20 cellular contexts compared by ENCODE assay signal in the genomic region with DNA sequence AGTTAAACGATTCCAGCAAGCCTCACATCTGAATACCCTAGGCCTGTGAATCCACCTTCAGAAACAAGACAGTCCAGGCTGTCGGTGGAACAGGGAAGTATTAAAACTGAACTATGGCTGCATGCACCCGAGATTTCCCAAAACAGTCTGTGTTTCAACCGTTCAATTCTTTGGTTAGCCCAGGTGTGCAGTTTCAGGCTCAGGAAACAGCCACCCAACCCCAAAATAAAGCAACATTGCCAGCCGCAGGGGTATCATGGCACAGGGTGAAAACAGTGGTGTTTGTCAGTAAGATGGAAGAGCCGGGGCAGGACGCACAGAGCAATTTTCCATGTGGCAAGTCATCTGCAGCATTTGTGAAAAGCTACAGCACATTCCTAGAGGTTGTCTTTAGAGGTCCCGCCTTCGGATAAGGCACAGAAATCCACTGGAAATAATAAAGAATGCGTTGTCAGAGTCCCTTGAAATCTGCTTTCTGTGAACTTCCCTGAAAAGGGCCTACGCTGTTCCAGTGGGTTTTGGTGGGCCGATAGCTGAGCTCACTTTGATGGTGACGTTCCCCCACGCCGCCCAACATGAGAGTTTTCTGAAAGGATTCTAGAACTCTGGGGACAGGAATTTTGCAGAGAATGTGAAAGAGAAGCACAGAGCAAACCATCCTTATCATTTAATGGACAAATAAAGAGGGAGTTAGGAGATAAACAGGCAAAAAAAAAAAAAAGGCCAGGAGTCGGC.
DNase-seq lines count a peak whose midpoint lies in the region; ATAC-seq and TF ChIP-seq lines count a peak whose summit lies in the region.
"Had no signal": no experiment of that assay in that cellular context is flagged by ENCODE, and none has a peak within 500 bp of the region (broad histone marks: within the 10 kb centered on the region; RNA-seq: fewer than 3 reads in every experiment).

No MANE protein-coding gene starts in this region.

- intact Hi-C loops in activated CD4-positive, alpha-beta T cell treated with anti-CD3 and anti-CD28 coated beads, Interleukin-2, amount 10 ng/mL, durations not matched to agents 24 days and 14 days (cut with micrococcal nuclease): loop anchor here (1.0 to 5.0 kb wide), 2 partner anchors 953 to 1210 kb away; no protein-coding TSS in a partner anchor
- intact Hi-C loops in breast epithelium (cut with DNase I; ENCODE audit: low total_unique reads): no loop called here

- H3K9me3 ChIP-seq in osteoblast (ENCODE audit: low read depth, low read length) (no peaks in the 10 kb centered on the region), breast epithelium (no peaks in the 10 kb centered on the region)
- H3K9me3 ChIP-seq: adrenal gland; BLaER1 treated with 17β-estradiol and CSF1 and Interleukin-3, amounts not matched to agents 10 nM and 100 nM; esophagus squamous epithelium; HAP-1; heart right ventricle; SJSA1 had no signal

- H3K36me3 Mint-ChIP-seq in activated CD4-positive, alpha-beta T cell treated with anti-CD3 and anti-CD28 coated beads, Interleukin-2, amount 10 ng/mL, durations not matched to agents 24 days and 14 days (ENCODE audit: low read depth): peaks cover 37% of the 10 kb centered on the region
- peaks cover 57% of the 10 kb centered on the region for H3K36me3 Mint-ChIP-seq in activated CD4-positive, alpha-beta memory T cell treated with anti-CD3 and anti-CD28 coated beads, Interleukin-2, amount 10 ng/mL, durations not matched to agents 7 days and 5 days (ENCODE audit: low read depth)
- peaks cover 43% of the 10 kb centered on the region for H3K36me3 Mint-ChIP-seq in activated naive CD8-positive, alpha-beta T cell treated with anti-CD3 and anti-CD28 coated beads for 36 hours

- no peak for TF ChIP-seq POLR2A in breast epithelium (IDR thresholded peaks at IDR 0.05)

- H3K27ac ChIP-seq in osteoblast (ENCODE audit: low read depth, low read length): no peak overlapping the region
- no peak overlapping the region for H3K27ac ChIP-seq in breast epithelium
- H3K27ac ChIP-seq: adrenal gland; BLaER1 treated with 17β-estradiol and CSF1 and Interleukin-3, amounts not matched to agents 10 nM and 100 nM; esophagus squamous epithelium; heart right ventricle; SJSA1 had no signal

- H3K4me3 Mint-ChIP-seq in activated CD4-positive, alpha-beta T cell treated with anti-CD3 and anti-CD28 coated beads, Interleukin-2, amount 10 ng/mL, durations not matched to agents 24 days and 14 days: peak overlapping the region; percentile 80
- H3K4me3 Mint-ChIP-seq in activated CD4-positive, alpha-beta memory T cell treated with anti-CD3 and anti-CD28 coated beads, Interleukin-2, amount 10 ng/mL, durations not matched to agents 7 days and 5 days: peak overlapping the region; percentile 48
- H3K4me3 Mint-ChIP-seq in activated naive CD8-positive, alpha-beta T cell treated with anti-CD3 and anti-CD28 coated beads for 36 hours: peak overlapping the region; percentile 82
- H3K4me3 Mint-ChIP-seq: neural crest cell had no signal

- no peaks in the 10 kb centered on the region for H3K27me3 Mint-ChIP-seq in activated CD4-positive, alpha-beta T cell treated with anti-CD3 and anti-CD28 coated beads, Interleukin-2, amount 10 ng/mL, durations not matched to agents 24 days and 14 days
- no peaks in the 10 kb centered on the region for H3K27me3 Mint-ChIP-seq in activated CD4-positive, alpha-beta memory T cell treated with anti-CD3 and anti-CD28 coated beads, Interleukin-2, amount 10 ng/mL, durations not matched to agents 7 days and 5 days
- no peaks in the 10 kb centered on the region for H3K27me3 Mint-ChIP-seq in activated naive CD8-positive, alpha-beta T cell treated with anti-CD3 and anti-CD28 coated beads for 36 hours

- no peak overlapping the region for H2AFZ ChIP-seq in osteoblast (ENCODE audit: low read length)

- H3K4me1 ChIP-seq in osteoblast (ENCODE audit: insufficient read depth, low read length) (peaks cover 7% of the 10 kb centered on the region), breast epithelium (no peaks in the 10 kb centered on the region)

- ATAC-seq in GM19395 (IDR thresholded peaks at IDR 0.05; ENCODE audit: unreplicated experiment): no peak
- ATAC-seq: heart right ventricle, K562 had no signal

- no peaks in the 10 kb centered on the region for H3K27me3 ChIP-seq in osteoblast (ENCODE audit: insufficient read depth, low read length)
- H3K27me3 ChIP-seq in breast epithelium: no peaks in the 10 kb centered on the region
- H3K27me3 ChIP-seq: adrenal gland; BLaER1 treated with 17β-estradiol and CSF1 and Interleukin-3, amounts not matched to agents 10 nM and 100 nM; esophagus squamous epithelium; SJSA1 had no signal

- POLR2A ChIA-PET in activated CD4-positive, alpha-beta memory T cell treated with anti-CD3 and anti-CD28 coated beads, Interleukin-2, amount 10 ng/mL, durations not matched to agents 7 days and 5 days (lab: Charles Lee): interaction anchor here (1.2 to 6.2 kb wide), 7 partner anchors 9 to 1011 kb away, joined by 3 to 155 read pairs (median 5); a partner anchor contains a TSS

- no peaks in the 10 kb centered on the region for H3K9me3 Mint-ChIP-seq in activated CD4-positive, alpha-beta T cell treated with anti-CD3 and anti-CD28 coated beads, Interleukin-2, amount 10 ng/mL, durations not matched to agents 24 days and 14 days
- no peaks in the 10 kb centered on the region for H3K9me3 Mint-ChIP-seq in activated CD4-positive, alpha-beta memory T cell treated with anti-CD3 and anti-CD28 coated beads, Interleukin-2, amount 10 ng/mL, durations not matched to agents 7 days and 5 days
- no peaks in the 10 kb centered on the region for H3K9me3 Mint-ChIP-seq in activated naive CD8-positive, alpha-beta T cell treated with anti-CD3 and anti-CD28 coated beads for 36 hours
- H3K9me3 Mint-ChIP-seq: neural crest cell had no signal

- H3K4me3 ChIP-seq in osteoblast (ENCODE audit: insufficient read depth, low read length) (no peak overlapping the region), breast epithelium (no peak overlapping the region)
- H3K4me3 ChIP-seq: adrenal gland; BLaER1 treated with 17β-estradiol and CSF1 and Interleukin-3, amounts not matched to agents 10 nM and 100 nM; esophagus squamous epithelium; HAP-1; heart right ventricle; K562; SJSA1 had no signal

- TF ChIP-seq CTCF in osteoblast (IDR thresholded peaks at IDR 0.05; ENCODE audit: extremely low read depth, low read depth, low read length): no peak
- TF ChIP-seq CTCF in breast epithelium (IDR thresholded peaks at IDR 0.05): no peak

- H3K36me3 ChIP-seq in osteoblast (ENCODE audit: insufficient read depth, low read length) (no peaks in the 10 kb centered on the region), breast epithelium (no peaks in the 10 kb centered on the region)
- H3K36me3 ChIP-seq: adrenal gland, HAP-1, heart right ventricle, SJSA1 had no signal

- CTCF ChIA-PET in activated CD4-positive, alpha-beta memory T cell treated with anti-CD3 and anti-CD28 coated beads, Interleukin-2, amount 10 ng/mL, durations not matched to agents 7 days and 5 days (lab: Charles Lee): interaction anchor here (0.7 to 7.9 kb wide), 11 partner anchors 12 to 1050 kb away, joined by 3 to 80 read pairs (median 5); no protein-coding TSS in a partner anchor

- no peak overlapping the region for H3K4me2 ChIP-seq in osteoblast (ENCODE audit: insufficient read depth, low read length)
- H3K4me2 ChIP-seq: BLaER1 treated with 17β-estradiol and CSF1 and Interleukin-3, amounts not matched to agents 10 nM and 100 nM had no signal

- no peaks in the 10 kb centered on the region for H4K20me1 ChIP-seq in osteoblast (ENCODE audit: insufficient read depth, low read length)

- peaks cover 91% of the 10 kb centered on the region for H3K4me1 Mint-ChIP-seq in activated CD4-positive, alpha-beta T cell treated with anti-CD3 and anti-CD28 coated beads, Interleukin-2, amount 10 ng/mL, durations not matched to agents 24 days and 14 days
- peaks cover 93% of the 10 kb centered on the region for H3K4me1 Mint-ChIP-seq in activated CD4-positive, alpha-beta memory T cell treated with anti-CD3 and anti-CD28 coated beads, Interleukin-2, amount 10 ng/mL, durations not matched to agents 7 days and 5 days
- H3K4me1 Mint-ChIP-seq in activated naive CD8-positive, alpha-beta T cell treated with anti-CD3 and anti-CD28 coated beads for 36 hours: peaks cover 86% of the 10 kb centered on the region

- no peak for DNase-seq in activated CD4-positive, alpha-beta T cell treated with anti-CD3 and anti-CD28 coated beads, Interleukin-2, amount 10 ng/mL, durations not matched to agents 24 days and 14 days
- no peak for DNase-seq in activated CD4-positive, alpha-beta T cell treated with anti-CD3 and anti-CD28 coated beads, Interleukin-2, amount 50 U/mL, for 4 hours
- DNase-seq in activated CD4-positive, alpha-beta memory T cell treated with anti-CD3 and anti-CD28 coated beads, Interleukin-2, amount 10 ng/mL, durations not matched to agents 7 days and 5 days: no peak
- no peak for DNase-seq in activated naive CD8-positive, alpha-beta T cell treated with anti-CD3 and anti-CD28 coated beads for 36 hours
- DNase-seq in osteoblast (ENCODE audit: insufficient read length, low spot score, missing footprints) (peak; percentile 13), medulla oblongata (ENCODE audit: extremely low spot score) (no peak), breast epithelium (ENCODE audit: low spot score in 2 of 2) (no peak)
- DNase-seq: adrenal gland; DMS53; esophagus squamous epithelium; heart right ventricle; NCI-H2081 treated with DMSO at 0.1 percent for 48 hours; NCI-H524; stimulated activated CD4-positive, alpha-beta T cell treated with anti-CD3 and anti-CD28 coated beads, Interleukin-12 subunit alpha, Interleukin-12 subunit beta, amount 100 ng/mL, for 4 hours had no signal

- H3K27ac Mint-ChIP-seq in activated CD4-positive, alpha-beta T cell treated with anti-CD3 and anti-CD28 coated beads, Interleukin-2, amount 10 ng/mL, durations not matched to agents 24 days and 14 days: peak overlapping the region; percentile 93
- H3K27ac Mint-ChIP-seq in activated CD4-positive, alpha-beta memory T cell treated with anti-CD3 and anti-CD28 coated beads, Interleukin-2, amount 10 ng/mL, durations not matched to agents 7 days and 5 days: peak overlapping the region; percentile 66
- H3K27ac Mint-ChIP-seq in activated naive CD8-positive, alpha-beta T cell treated with anti-CD3 and anti-CD28 coated beads for 36 hours: peak overlapping the region; percentile 95

- no peaks in the 10 kb centered on the region for H3K79me2 ChIP-seq in osteoblast (ENCODE audit: insufficient read depth, low read length)
